10 cellular contexts compared by ENCODE assay signal in genomic region chr2:109172556-109173105, GRCh38. TPM values are rescaled to one million over a fixed set of nuclear protein-coding genes. Genes with fewer than 3 reads are reported as not detected.
DNase-seq lines count a peak whose midpoint lies in the region; ATAC-seq and TF ChIP-seq lines count a peak whose summit lies in the region.
"Had no signal": no experiment of that assay in that cellular context is flagged by ENCODE, and none has a peak within 500 bp of the region (broad histone marks: within the 10 kb centered on the region; RNA-seq: fewer than 3 reads in every experiment).

No MANE protein-coding gene starts in this region.

- peaks cover 0 to 11% (median 0%) of the 10 kb centered on the region in 4 donors for H3K4me1 ChIP-seq in Peyer's patch
- H3K4me1 ChIP-seq in mesenchymal stem cell (ENCODE audit: control insufficient read depth, insufficient read depth, low read depth, low read length), result peaks cover 28% of the 10 kb centered on the region
- peaks cover 35% of the 10 kb centered on the region for H3K4me1 ChIP-seq in testis
- no peaks in the 10 kb centered on the region for H3K4me1 ChIP-seq in OCI-LY7 (ENCODE audit: insufficient read depth, low read length, poor library complexity, severe bottlenecking)

- no peak overlapping the region for H4K8ac ChIP-seq in mesenchymal stem cell (ENCODE audit: low read length)

- no peak overlapping the region for H3K23ac ChIP-seq in mesenchymal stem cell (ENCODE audit: low read length in 2 of 2)

- POLR2A ChIA-PET in OCI-LY7 (lab: Charles Lee), result no interaction called here

- H3K36me3 ChIP-seq in Peyer's patch (no peaks in the 10 kb centered on the region), mesenchymal stem cell (ENCODE audit: control insufficient read depth in 1 of 2, insufficient read depth in 2 of 2, low read depth in 1 of 2, low read length in 2 of 2) (no peaks in the 10 kb centered on the region), testis (ENCODE audit: low read depth, missing control alignments) (no peaks in the 10 kb centered on the region), OCI-LY7 (ENCODE audit: insufficient read depth, low read length) (no peaks in the 10 kb centered on the region)

- no peak for TF ChIP-seq CTCF in Peyer's patch (IDR thresholded peaks at IDR 0.05)
- TF ChIP-seq CTCF in choroid plexus epithelial cell (conservative IDR thresholded peaks at IDR 0.05; ENCODE audit: low read depth, low read length), result no peak
- TF ChIP-seq CTCF in testis (IDR thresholded peaks at IDR 0.05), result no peak
- no peak for TF ChIP-seq CTCF in OCI-LY7 (conservative IDR thresholded peaks at IDR 0.05; ENCODE audit: low read length)

- H2BK120ac ChIP-seq in mesenchymal stem cell (ENCODE audit: low read depth, low read length), result peak overlapping the region; percentile 12

- no peak overlapping the region for H2AFZ ChIP-seq in mesenchymal stem cell (ENCODE audit: low read depth, low read length)
- no peak overlapping the region for H2AFZ ChIP-seq in OCI-LY7 (ENCODE audit: low read length)

- H3K4me2 ChIP-seq in mesenchymal stem cell (ENCODE audit: low read length, poor library complexity, severe bottlenecking) (no peak overlapping the region), OCI-LY7 (ENCODE audit: low read length) (no peak overlapping the region)

- H3K4me3 ChIP-seq in Peyer's patch (no peak overlapping the region), choroid plexus epithelial cell (ENCODE audit: low read depth, low read length) (no peak overlapping the region), mesenchymal stem cell (ENCODE audit: insufficient read depth in 1 of 2, low read depth in 1 of 2, low read length in 2 of 2) (no peak overlapping the region), testis (no peak overlapping the region), OCI-LY7 (ENCODE audit: low read depth, low read length, poor library complexity, severe bottlenecking) (no peak overlapping the region)

- peak overlapping the region; percentile 85 to 98 for H3K18ac ChIP-seq in mesenchymal stem cell (ENCODE audit: low read depth in 1 of 2, low read length in 2 of 2)

- no peak for ATAC-seq in HG03097 (IDR thresholded peaks at IDR 0.05; ENCODE audit: low FRiP score, unreplicated experiment)
- ATAC-seq: stimulated activated naive CD8-positive, alpha-beta T cell treated with anti-CD3 and anti-CD28 coated beads, Interleukin-15, amount 100 ng/mL, for 72 hours had no signal

- 88% methylated on average over 6 of the region's 7 CpGs for WGBS in mesenchymal stem cell
- WGBS in testis, 2 donors, result 69 to 75% methylated on average over 7 of the region's 7 CpGs

- intact Hi-C loops in testis (cut with DNase I; ENCODE audit: low total_unique reads) (loop anchor here (10.0 kb wide), 1 partner anchor 72 kb away; no protein-coding TSS in a partner anchor), OCI-LY7 (cut with micrococcal nuclease; ENCODE audit: unreplicated experiment) (no loop called here)

- no peaks in the 10 kb centered on the region for H3K9me3 ChIP-seq in Peyer's patch
- H3K9me3 ChIP-seq in mesenchymal stem cell (ENCODE audit: control insufficient read depth, low read length), result no peaks in the 10 kb centered on the region
- H3K9me3 ChIP-seq in testis, result no peaks in the 10 kb centered on the region
- H3K9me3 ChIP-seq in OCI-LY7 (ENCODE audit: low read length), result no peaks in the 10 kb centered on the region

- no peaks in the 10 kb centered on the region for H3K9me2 ChIP-seq in OCI-LY7 (ENCODE audit: insufficient read depth, low read length)

- H4K20me1 ChIP-seq in OCI-LY7 (ENCODE audit: insufficient read depth, low read length), result no peaks in the 10 kb centered on the region

- peak overlapping the region; percentile 50 to 85 (median 66) for H3K27ac ChIP-seq in Peyer's patch
- peak overlapping the region; percentile 4 for H3K27ac ChIP-seq in mesenchymal stem cell (ENCODE audit: low read length, poor library complexity, severe bottlenecking)
- peak overlapping the region; percentile 51 to 76 for H3K27ac ChIP-seq in testis
- H3K27ac ChIP-seq in OCI-LY7 (ENCODE audit: low read depth, low read length, poor library complexity, severe bottlenecking), result no peak overlapping the region

- H2AK5ac ChIP-seq in mesenchymal stem cell (ENCODE audit: low read length, severe bottlenecking), result peak overlapping the region; percentile 37

- peaks cover 42% of the 10 kb centered on the region for H3K79me1 ChIP-seq in mesenchymal stem cell (replicated peaks; ENCODE audit: low read length, poor library complexity, severe bottlenecking)

- H3K27me3 ChIP-seq in Peyer's patch (no peaks in the 10 kb centered on the region), mesenchymal stem cell (ENCODE audit: control insufficient read depth in 1 of 2, insufficient read depth in 1 of 2, low read length in 2 of 2) (no peaks in the 10 kb centered on the region), testis (no peaks in the 10 kb centered on the region)

- DNase-seq in Peyer's patch (no peak), choroid plexus epithelial cell (ENCODE audit: low read depth) (peak; percentile 26), mesenchymal stem cell (peak; percentile 65), testis (no peak), NCI-H2227 (lab: John Stamatoyannopoulos, UW; ENCODE audit: unreplicated experiment) (no peak), NCI-H82 (lab: John Stamatoyannopoulos, UW) (no peak), OCI-LY7 (ENCODE audit: low spot score) (no peak)
- DNase-seq: activated B cell treated with CpG ODN at 0.5 μM for 24 hours; stimulated activated naive CD8-positive, alpha-beta T cell treated with anti-CD3 and anti-CD28 coated beads, Interleukin-15, amount 100 ng/mL, for 72 hours had no signal

- H3K9ac ChIP-seq in mesenchymal stem cell (ENCODE audit: low read length), result peak overlapping the region; percentile 76

- H3K79me2 ChIP-seq in OCI-LY7 (ENCODE audit: insufficient read depth, low read depth, low read length), result no peaks in the 10 kb centered on the region

- no peak overlapping the region for H2BK15ac ChIP-seq in mesenchymal stem cell (ENCODE audit: low read depth, poor library complexity, severe bottlenecking)

- H2BK12ac ChIP-seq in mesenchymal stem cell (ENCODE audit: low read length in 2 of 2), result peak overlapping the region; percentile 47 to 62

- H3K4ac ChIP-seq in mesenchymal stem cell (ENCODE audit: low read depth in 1 of 2, low read length in 2 of 2), result peak overlapping the region in 1 of 2 experiments; percentile 62

- no peak overlapping the region for H3K14ac ChIP-seq in mesenchymal stem cell (ENCODE audit: low read length in 2 of 2)

- no TSS peak for BruUV-seq in OCI-LY7 (replicated peaks; lab: Mats Ljungman, UMichigan)

- no peak for TF ChIP-seq POLR2A in Peyer's patch (IDR thresholded peaks at IDR 0.05)
- no peak for TF ChIP-seq POLR2A in testis (IDR thresholded peaks at IDR 0.05)

- CTCF ChIA-PET in OCI-LY7 (lab: Charles Lee; ENCODE audit: unreplicated experiment), result no interaction called here

- peak overlapping the region; percentile 60 for H4K91ac ChIP-seq in mesenchymal stem cell (ENCODE audit: low read length)

- no peak overlapping the region for H2BK5ac ChIP-seq in mesenchymal stem cell (ENCODE audit: low read depth, low read length, poor library complexity, severe bottlenecking)

RNA-seq across cellular contexts. Expression of gene SH3RF3, which starts 43.6 kb away (rescaled TPM):
- total RNA-seq in Peyer's patch (1 to 10 TPM; 1.1 to 5.0 (median 3.3) TPM), testis (10 to 100 TPM; 16.5 to 20.1 TPM), OCI-LY7 (2022) (not detected in 2 replicates)
- polyA plus RNA-seq in mesenchymal stem cell (2013, experiment 1 of 2), result 23.7 TPM
- polyA plus RNA-seq in mesenchymal stem cell (2013, experiment 2 of 2), result 23.0 TPM
- polyA plus RNA-seq in testis (ENCODE audit: insufficient read depth, low read depth, low replicate concordance), result 9.3 TPM
- total RNA-seq in OCI-LY7 (2014; rRNA removed; shearing (Covaris generic)), result not detected in 2 replicates

Comparison
In these comparisons a context has a peak if more than half of its experiments do, and no peak if none do; other contexts are left out.
1. DNase-seq: peak in choroid plexus epithelial cell (single experiment) and mesenchymal stem cell (single experiment); none in Peyer's patch (0 of 3), testis (single experiment), NCI-H2227 (single experiment), NCI-H82 (single experiment) and OCI-LY7 (single experiment).